8 cellular contexts compared by ENCODE assay signal in the genomic region with DNA sequence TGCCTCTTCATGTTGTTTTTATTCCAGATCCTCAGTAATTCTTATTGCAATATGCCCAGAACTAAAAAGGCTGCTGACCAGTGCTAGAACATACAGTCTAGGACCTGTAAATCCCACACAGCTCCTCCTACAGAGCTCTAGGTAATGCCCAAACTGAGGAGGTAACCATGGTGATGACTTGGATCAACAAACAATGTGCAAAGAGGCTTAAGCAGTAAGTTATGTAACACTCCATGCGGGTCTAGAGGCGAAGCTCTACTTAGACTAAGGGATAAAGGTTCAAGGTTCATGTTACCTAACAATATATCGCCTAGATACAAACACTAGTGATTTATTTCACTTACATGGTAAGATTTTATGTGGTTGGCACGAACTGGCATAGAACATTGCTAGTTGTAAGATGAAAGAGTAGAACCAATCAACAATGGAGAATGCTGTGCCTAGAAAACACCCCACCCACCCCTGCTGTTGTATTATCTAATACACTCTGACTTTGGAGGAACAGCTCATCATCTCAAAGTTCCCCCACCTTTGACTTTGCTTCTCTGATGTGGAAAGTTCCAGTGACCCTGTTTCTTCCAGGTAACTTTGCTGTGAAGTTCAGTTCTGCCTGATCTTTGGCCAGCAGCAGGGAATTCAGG.
A peak's percentile ranks its signal among the peaks of the same experiment; 100 is the strongest.
DNase-seq lines count a peak whose midpoint lies in the region; ATAC-seq and TF ChIP-seq lines count a peak whose summit lies in the region.

No MANE protein-coding gene starts in this region.

- H3K4ac ChIP-seq in trophoblast cell (ENCODE audit: low read depth, low read length) = no peak overlapping the region

- H2BK120ac ChIP-seq in trophoblast cell (ENCODE audit: insufficient read depth, low read length, poor library complexity) = no peak overlapping the region

- POLR2A ChIA-PET in activated CD4-positive, alpha-beta T cell treated with anti-CD3 and anti-CD28 coated beads, Interleukin-2, amount 10 ng/mL, durations not matched to agents 7 days and 5 days (lab: Charles Lee) = no interaction called here

- no CpG with 5 or more reads among the region's 4 CpGs for WGBS in trophoblast cell (ENCODE audit: extremely low coverage, insufficient coverage, insufficient read length)

- TF ChIP-seq CTCF in fibroblast of the aortic adventitia (IDR thresholded peaks at IDR 0.05; ENCODE audit: insufficient read depth, low read length) (no peak), natural killer cell (IDR thresholded peaks at IDR 0.05) (no peak)

- no peak overlapping the region for H3K27ac Mint-ChIP-seq in activated CD4-positive, alpha-beta T cell treated with anti-CD3 and anti-CD28 coated beads, Interleukin-2, amount 10 ng/mL, durations not matched to agents 7 days and 5 days
- no peak overlapping the region for H3K27ac Mint-ChIP-seq in natural killer cell

- H4K12ac ChIP-seq in trophoblast cell (ENCODE audit: low read depth, low read length) = no peak overlapping the region

- H3K23ac ChIP-seq in trophoblast cell (ENCODE audit: low read length) = no peak overlapping the region

- no peaks in the 10 kb centered on the region for H3K27me3 ChIP-seq in trophoblast cell (ENCODE audit: insufficient read depth, low read length)

- no peak overlapping the region for H3K4me3 Mint-ChIP-seq in activated CD4-positive, alpha-beta T cell treated with anti-CD3 and anti-CD28 coated beads, Interleukin-2, amount 10 ng/mL, durations not matched to agents 7 days and 5 days
- H3K4me3 Mint-ChIP-seq in natural killer cell = no peak overlapping the region

- no peak for ATAC-seq in natural killer cell

- H3K79me1 ChIP-seq in trophoblast cell (ENCODE audit: low read length) = no peaks in the 10 kb centered on the region

- H2AFZ ChIP-seq in trophoblast cell (ENCODE audit: insufficient read depth, low read length, poor library complexity) = no peak overlapping the region

- intact Hi-C loops in natural killer cell (cut with micrococcal nuclease) = no loop called here

- no peak overlapping the region for H3K4me3 ChIP-seq in fibroblast of the aortic adventitia (ENCODE audit: low read depth, low read length)
- no peak overlapping the region for H3K4me3 ChIP-seq in trophoblast cell (ENCODE audit: low read depth, low read length)

- no peak overlapping the region for H4K8ac ChIP-seq in trophoblast cell (ENCODE audit: low read depth, low read length)

- DNase-seq in NCI-H146 (lab: John Stamatoyannopoulos, UW) (peak; percentile 32), NCI-H146 treated with DMSO at 0.1 percent for 48 hours (lab: John Stamatoyannopoulos, UW; ENCODE audit: unreplicated experiment) (no peak), NCI-H82 (lab: John Stamatoyannopoulos, UW) (peak; percentile 92), fibroblast of the aortic adventitia (ENCODE audit: low read depth) (peak; percentile 44), trophoblast cell (peak; percentile 94 to 100), NK-92 (lab: John Stamatoyannopoulos, UW; ENCODE audit: unreplicated experiment) (no peak), natural killer cell (no peak)
- DNase-seq in activated CD4-positive, alpha-beta T cell treated with anti-CD3 and anti-CD28 coated beads, Interleukin-2, amount 10 ng/mL, durations not matched to agents 7 days and 5 days = no peak

- H3K9me3 Mint-ChIP-seq in activated CD4-positive, alpha-beta T cell treated with anti-CD3 and anti-CD28 coated beads, Interleukin-2, amount 10 ng/mL, durations not matched to agents 7 days and 5 days = no peaks in the 10 kb centered on the region
- no peaks in the 10 kb centered on the region for H3K9me3 Mint-ChIP-seq in natural killer cell

- no peak overlapping the region for H3K27ac ChIP-seq in trophoblast cell (ENCODE audit: low read depth, low read length)

- H3K36me3 Mint-ChIP-seq in activated CD4-positive, alpha-beta T cell treated with anti-CD3 and anti-CD28 coated beads, Interleukin-2, amount 10 ng/mL, durations not matched to agents 7 days and 5 days (ENCODE audit: low read depth) = no peaks in the 10 kb centered on the region
- H3K36me3 Mint-ChIP-seq in natural killer cell = no peaks in the 10 kb centered on the region

- H3K4me2 ChIP-seq in trophoblast cell (ENCODE audit: low read length) = no peak overlapping the region

- H3K9ac ChIP-seq in trophoblast cell (ENCODE audit: low read length) = no peak overlapping the region

- no peaks in the 10 kb centered on the region for H3K9me3 ChIP-seq in trophoblast cell (ENCODE audit: insufficient read depth, low read depth, low read length)

- no peak overlapping the region for H2BK12ac ChIP-seq in trophoblast cell (ENCODE audit: low read length)

- H3K14ac ChIP-seq in trophoblast cell (ENCODE audit: low read length) = no peak overlapping the region

- no peaks in the 10 kb centered on the region for H3K4me1 Mint-ChIP-seq in activated CD4-positive, alpha-beta T cell treated with anti-CD3 and anti-CD28 coated beads, Interleukin-2, amount 10 ng/mL, durations not matched to agents 7 days and 5 days
- H3K4me1 Mint-ChIP-seq in natural killer cell = no peaks in the 10 kb centered on the region

- peaks cover 13% of the 10 kb centered on the region for H3K27me3 Mint-ChIP-seq in activated CD4-positive, alpha-beta T cell treated with anti-CD3 and anti-CD28 coated beads, Interleukin-2, amount 10 ng/mL, durations not matched to agents 7 days and 5 days
- peaks cover 6 to 30% of the 10 kb centered on the region in 2 donors for H3K27me3 Mint-ChIP-seq in natural killer cell (ENCODE audit: low read depth in 2 of 2)

- CTCF ChIA-PET in activated CD4-positive, alpha-beta T cell treated with anti-CD3 and anti-CD28 coated beads, Interleukin-2, amount 10 ng/mL, durations not matched to agents 7 days and 5 days (lab: Charles Lee) = interaction anchor here (0.6 kb wide), 1 partner anchor 623 kb away, joined by 3 read pairs; no protein-coding TSS in a partner anchor

- no peak overlapping the region for H2BK5ac ChIP-seq in trophoblast cell (ENCODE audit: low read depth, low read length, poor library complexity)

- no peaks in the 10 kb centered on the region for H3K36me3 ChIP-seq in trophoblast cell (ENCODE audit: control insufficient read depth in 1 of 2, insufficient read depth in 2 of 2, low read length in 2 of 2)

- no peak overlapping the region for H2AK5ac ChIP-seq in trophoblast cell (ENCODE audit: low read length)

- no peak overlapping the region for H4K91ac ChIP-seq in trophoblast cell (ENCODE audit: low read depth, low read length)

- H3K18ac ChIP-seq in trophoblast cell (ENCODE audit: low read length) = no peak overlapping the region

- no peaks in the 10 kb centered on the region for H3K79me2 ChIP-seq in trophoblast cell (ENCODE audit: control insufficient read depth, insufficient read depth, low read length, poor library complexity)

- no peaks in the 10 kb centered on the region for H3K4me1 ChIP-seq in trophoblast cell (ENCODE audit: control insufficient read depth in 1 of 2, insufficient read depth in 2 of 2, low read length in 2 of 2)

Comparison
In these comparisons a context has a peak if more than half of its experiments do, and no peak if none do; other contexts are left out.
1. DNase-seq: peak in NCI-H146 (single experiment), NCI-H82 (single experiment), fibroblast of the aortic adventitia (single experiment) and trophoblast cell (2 of 2); none in NCI-H146 treated with DMSO at 0.1 percent for 48 hours (single experiment), activated CD4-positive, alpha-beta T cell treated with anti-CD3 and anti-CD28 coated beads, Interleukin-2, amount 10 ng/mL, durations not matched to agents 7 days and 5 days (single experiment), NK-92 (single experiment) and natural killer cell (single experiment).